Comparison of ENCODE assay signal across 9 cellular contexts in genomic region chr12:76685246-76685678, GRCh38.
DNase-seq lines count a peak whose midpoint lies in the region; ATAC-seq and TF ChIP-seq lines count a peak whose summit lies in the region.
"Had no signal": no experiment of that assay in that cellular context is flagged by ENCODE, and none has a peak within 500 bp of the region (broad histone marks: within the 10 kb centered on the region; RNA-seq: fewer than 3 reads in every experiment).

No MANE protein-coding gene starts in this region.

- H3K36me3 ChIP-seq in thyroid gland = no peaks in the 10 kb centered on the region

- no peak for ATAC-seq in GM21619 (IDR thresholded peaks at IDR 0.05; ENCODE audit: unreplicated experiment)

- intact Hi-C loops in thyroid gland (cut with DNase I) = no loop called here

- no peaks in the 10 kb centered on the region for H3K36me3 Mint-ChIP-seq in T-helper 2 cell treated with Interferon-gamma antibody and Interleukin-4, amounts not matched to agents 5 μg/mL and 100 μg/mL, for 36 hours (ENCODE audit: low read depth)

- no peaks in the 10 kb centered on the region for H3K9me3 Mint-ChIP-seq in T-helper 2 cell treated with Interferon-gamma antibody and Interleukin-4, amounts not matched to agents 5 μg/mL and 100 μg/mL, for 36 hours

- H3K27ac ChIP-seq in thyroid gland = no peak overlapping the region

- no peak for TF ChIP-seq POLR2A in thyroid gland (IDR thresholded peaks at IDR 0.05)

- H3K4me3 ChIP-seq in astrocyte of the spinal cord (ENCODE audit: low read depth, low read length) (no peak overlapping the region), thyroid gland (replicated peaks in 1 of 3) (no peak overlapping the region)

- no peaks in the 10 kb centered on the region for H3K9me3 ChIP-seq in thyroid gland

- H3K4me1 ChIP-seq in thyroid gland = no peaks in the 10 kb centered on the region

- H3K27ac Mint-ChIP-seq in T-helper 2 cell treated with Interferon-gamma antibody and Interleukin-4, amounts not matched to agents 5 μg/mL and 100 μg/mL, for 36 hours = no peak overlapping the region

- peaks cover 2% of the 10 kb centered on the region for H3K27me3 Mint-ChIP-seq in T-helper 2 cell treated with Interferon-gamma antibody and Interleukin-4, amounts not matched to agents 5 μg/mL and 100 μg/mL, for 36 hours (ENCODE audit: low read depth)

- DNase-seq in SHP77 (lab: John Stamatoyannopoulos, UW) (peak; percentile 13 to 55), SHP77 treated with DMSO at 0.1 percent for 48 hours (lab: John Stamatoyannopoulos, UW) (no peak), astrocyte of the spinal cord (ENCODE audit: low read depth, low spot score) (peak; percentile 73), inferior parietal cortex (ENCODE audit: extremely low spot score) (peak; percentile 57), thyroid gland (peak; percentile 17 to 34)
- no peak for DNase-seq in stimulated activated CD4-positive, alpha-beta T cell treated with anti-CD3 and anti-CD28 coated beads, Interleukin-15, amount 100 ng/mL, for 24 hours
- DNase-seq in T-helper 2 cell treated with Interferon-gamma antibody and Interleukin-4, amounts not matched to agents 5 μg/mL and 100 μg/mL, for 36 hours (ENCODE audit: low spot score) = no peak
- DNase-seq: NCI-H1105 had no signal

- in situ Hi-C loops in astrocyte of the spinal cord (cut with HindIII; ENCODE audit: low sequenced_read_pairs) = no loop called here

- H3K4me1 Mint-ChIP-seq in T-helper 2 cell treated with Interferon-gamma antibody and Interleukin-4, amounts not matched to agents 5 μg/mL and 100 μg/mL, for 36 hours (ENCODE audit: low read depth) = no peaks in the 10 kb centered on the region

- WGBS in thyroid gland, 2 donors = 7 to 18% methylated on average over 5 of the region's 5 CpGs

- no peaks in the 10 kb centered on the region for H3K27me3 ChIP-seq in thyroid gland

- H3K4me3 Mint-ChIP-seq in T-helper 2 cell treated with Interferon-gamma antibody and Interleukin-4, amounts not matched to agents 5 μg/mL and 100 μg/mL, for 36 hours = no peak overlapping the region

- no peak for TF ChIP-seq CTCF in astrocyte of the spinal cord (IDR thresholded peaks at IDR 0.05; ENCODE audit: low read depth, low read length)
- TF ChIP-seq CTCF in thyroid gland (IDR thresholded peaks at IDR 0.05) = no peak

Comparison
In these comparisons a context has a peak if more than half of its experiments do, and no peak if none do; other contexts are left out.
1. DNase-seq: peak in SHP77 (2 of 2), astrocyte of the spinal cord (single experiment), inferior parietal cortex (single experiment) and thyroid gland (2 of 2); none in SHP77 treated with DMSO at 0.1 percent for 48 hours (single experiment), stimulated activated CD4-positive, alpha-beta T cell treated with anti-CD3 and anti-CD28 coated beads, Interleukin-15, amount 100 ng/mL, for 24 hours (single experiment) and T-helper 2 cell treated with Interferon-gamma antibody and Interleukin-4, amounts not matched to agents 5 μg/mL and 100 μg/mL, for 36 hours (single experiment).